ENCODE assay signal across 23 cellular contexts in the genomic region with DNA sequence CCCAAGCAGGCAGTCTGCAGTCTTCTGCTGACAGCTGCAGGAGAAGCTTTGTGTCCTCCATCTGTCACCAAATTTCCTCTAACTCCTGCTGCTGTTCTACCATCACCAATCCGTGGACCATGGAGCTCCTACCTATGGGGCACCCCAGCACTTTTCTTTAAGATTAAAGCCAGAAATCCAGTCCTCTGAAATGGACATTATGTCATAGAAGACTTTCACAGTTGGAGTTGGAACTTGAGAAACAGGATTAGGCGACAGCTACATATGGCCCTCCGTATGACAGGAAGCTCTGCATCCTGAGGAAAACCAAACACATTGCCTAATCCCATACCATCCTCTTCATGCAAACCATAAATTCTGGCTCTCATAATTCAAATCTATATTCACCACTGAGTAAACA.
"Had no signal": no experiment of that assay in that cellular context is flagged by ENCODE, and none has a peak within 500 bp of the region (broad histone marks: within the 10 kb centered on the region; RNA-seq: fewer than 3 reads in every experiment).

No MANE protein-coding gene starts in this region.

- H3K27ac Mint-ChIP-seq: activated naive CD4-positive, alpha-beta T cell treated with anti-CD3 and anti-CD28 coated beads, Interleukin-2, amount 10 ng/mL, durations not matched to agents 7 days and 5 days; activated naive CD8-positive, alpha-beta T cell treated with anti-CD3 and anti-CD28 coated beads, Interleukin-2, amount 50 U/mL, for 24 hours; mesothelial cell of epicardium; natural killer cell treated with Interleukin-12 subunit alpha and Interleukin-12 subunit beta and Interleukin-15 and Interleukin-18, amount 100 ng/mL, for 72 hours; stimulated activated effector memory CD8-positive, alpha-beta T cell treated with anti-CD3 and anti-CD28 coated beads, Interleukin-12 subunit alpha, Interleukin-12 subunit beta, amount 100 ng/mL, for 72 hours had no signal

- DNase-seq: activated CD4-positive, alpha-beta T cell treated with anti-CD3 and anti-CD28 coated beads for 1 hour; activated CD8-positive, alpha-beta memory T cell treated with anti-CD3 and anti-CD28 coated beads for 24 hours; activated CD8-positive, alpha-beta memory T cell treated with anti-CD3 and anti-CD28 coated beads, Interleukin-2, amount 50 U/mL, for 48 hours; activated effector memory CD4-positive, alpha-beta T cell treated with Interleukin-2 at 50 U/mL for 16 hours; activated naive CD4-positive, alpha-beta T cell treated with anti-CD3 and anti-CD28 coated beads, Interleukin-2, amount 10 ng/mL, durations not matched to agents 7 days and 5 days; activated naive CD8-positive, alpha-beta T cell treated with anti-CD3 and anti-CD28 coated beads, Interleukin-2, amount 50 U/mL, for 24 hours; activated T-cell treated with anti-CD3 and anti-CD28 coated beads, Interleukin-2, amount 50 U/mL, for 48 hours; anterior cingulate cortex; erythroblast; foreskin melanocyte; pancreas; stimulated activated CD4-positive, alpha-beta T cell treated with anti-CD3 and anti-CD28 coated beads, Interleukin-4, amount 100 ng/mL, for 24 hours; testis; upper lobe of left lung had no signal

- H3K27ac ChIP-seq: coronary artery, neutrophil, pancreas, testis, upper lobe of left lung had no signal

- H3K27me3 Mint-ChIP-seq: activated naive CD4-positive, alpha-beta T cell treated with anti-CD3 and anti-CD28 coated beads, Interleukin-2, amount 10 ng/mL, durations not matched to agents 7 days and 5 days; activated naive CD8-positive, alpha-beta T cell treated with anti-CD3 and anti-CD28 coated beads, Interleukin-2, amount 50 U/mL, for 24 hours; brain; natural killer cell treated with Interleukin-12 subunit alpha and Interleukin-12 subunit beta and Interleukin-15 and Interleukin-18, amount 100 ng/mL, for 72 hours had no signal

- H3K36me3 Mint-ChIP-seq: activated naive CD4-positive, alpha-beta T cell treated with anti-CD3 and anti-CD28 coated beads, Interleukin-2, amount 10 ng/mL, durations not matched to agents 7 days and 5 days; brain; mesothelial cell of epicardium; natural killer cell treated with Interleukin-12 subunit alpha and Interleukin-12 subunit beta and Interleukin-15 and Interleukin-18, amount 100 ng/mL, for 72 hours; stimulated activated effector memory CD8-positive, alpha-beta T cell treated with anti-CD3 and anti-CD28 coated beads, Interleukin-12 subunit alpha, Interleukin-12 subunit beta, amount 100 ng/mL, for 72 hours had no signal

- H3K36me3 ChIP-seq: neutrophil, pancreas, upper lobe of left lung had no signal

- H3K4me3 ChIP-seq: coronary artery, lung, pancreas, smooth muscle cell, testis, upper lobe of left lung had no signal

- H3K4me2 ChIP-seq: smooth muscle cell had no signal

- H3K4me1 ChIP-seq: pancreas, upper lobe of left lung had no signal

- H3K4me3 Mint-ChIP-seq: activated naive CD4-positive, alpha-beta T cell treated with anti-CD3 and anti-CD28 coated beads, Interleukin-2, amount 10 ng/mL, durations not matched to agents 7 days and 5 days; activated naive CD8-positive, alpha-beta T cell treated with anti-CD3 and anti-CD28 coated beads, Interleukin-2, amount 50 U/mL, for 24 hours; brain; mesothelial cell of epicardium; natural killer cell treated with Interleukin-12 subunit alpha and Interleukin-12 subunit beta and Interleukin-15 and Interleukin-18, amount 100 ng/mL, for 72 hours; stimulated activated effector memory CD8-positive, alpha-beta T cell treated with anti-CD3 and anti-CD28 coated beads, Interleukin-12 subunit alpha, Interleukin-12 subunit beta, amount 100 ng/mL, for 72 hours had no signal

- H3K4me1 Mint-ChIP-seq: activated naive CD4-positive, alpha-beta T cell treated with anti-CD3 and anti-CD28 coated beads, Interleukin-2, amount 10 ng/mL, durations not matched to agents 7 days and 5 days; activated naive CD8-positive, alpha-beta T cell treated with anti-CD3 and anti-CD28 coated beads, Interleukin-2, amount 50 U/mL, for 24 hours; mesothelial cell of epicardium; stimulated activated effector memory CD8-positive, alpha-beta T cell treated with anti-CD3 and anti-CD28 coated beads, Interleukin-12 subunit alpha, Interleukin-12 subunit beta, amount 100 ng/mL, for 72 hours had no signal

- H3K9me3 Mint-ChIP-seq: activated naive CD8-positive, alpha-beta T cell treated with anti-CD3 and anti-CD28 coated beads, Interleukin-2, amount 50 U/mL, for 24 hours; brain; mesothelial cell of epicardium had no signal

- FAIRE-seq: keratinocyte, pancreas had no signal

- H3K9me3 ChIP-seq: neutrophil, pancreas, testis, upper lobe of left lung had no signal

- H3K27me3 ChIP-seq: neutrophil, pancreas, testis, upper lobe of left lung had no signal
